In the genomic region with DNA sequence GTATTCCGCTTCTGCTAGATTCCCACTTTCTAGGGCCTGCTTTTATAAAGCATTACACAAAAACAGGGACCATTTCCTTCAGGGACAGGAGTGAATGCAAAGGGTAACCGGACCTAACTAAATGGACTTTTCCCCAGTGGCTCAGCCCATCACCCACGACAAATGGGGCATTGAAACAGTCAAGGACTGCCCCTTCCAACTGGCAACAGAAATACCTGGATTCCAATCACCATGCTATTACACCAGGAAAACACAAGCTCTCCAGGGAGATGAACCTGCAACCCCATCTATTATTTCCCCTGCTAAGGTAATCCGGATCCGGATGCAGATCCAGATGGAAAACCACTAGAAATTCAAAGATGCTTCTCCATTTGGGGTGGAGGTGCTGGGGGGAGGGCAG, we compare ENCODE assay signal across 8 cellular contexts. TPM values are rescaled to one million over a fixed set of nuclear protein-coding genes. Genes with fewer than 3 reads are reported as not detected.
DNase-seq lines count a peak whose midpoint lies in the region; ATAC-seq and TF ChIP-seq lines count a peak whose summit lies in the region.

No MANE protein-coding gene starts in this region.

- DNase-seq in mammary epithelial cell = no peak
- no peak for DNase-seq in activated CD4-positive, alpha-beta T cell treated with anti-CD3 and anti-CD28 coated beads for 1 hour

- H3K9me3 ChIP-seq in BLaER1 (no peaks in the 10 kb centered on the region), HUES48 (ENCODE audit: control insufficient read depth, insufficient read depth, low read length) (no peaks in the 10 kb centered on the region), mammary epithelial cell (replicated peaks; ENCODE audit: insufficient read depth, low read length) (no peaks in the 10 kb centered on the region), muscle layer of colon (ENCODE audit: low read length) (no peaks in the 10 kb centered on the region)

- peak overlapping the region; percentile 95 for H3K4me3 ChIP-seq in BLaER1
- peak overlapping the region; percentile 83 for H3K4me3 ChIP-seq in HUES48 (ENCODE audit: low read depth, low read length)
- H3K4me3 ChIP-seq in mammary epithelial cell (replicated peaks in 1 of 3; ENCODE audit: insufficient read depth in 1 of 3, low read depth in 2 of 3, low read length in 3 of 3) = peak overlapping the region; percentile 71 to 93 (median 89)
- H3K4me3 ChIP-seq in muscle layer of colon (ENCODE audit: low read depth in 1 of 2, low read length in 2 of 2) = peak overlapping the region; percentile 91 to 96

- H3K79me2 ChIP-seq in mammary epithelial cell (ENCODE audit: insufficient read depth, low read length) = peaks cover 59% of the 10 kb centered on the region

- no TSS peak for BruUV-seq in mammary epithelial cell (replicated peaks; lab: Mats Ljungman, UMichigan)

- intact Hi-C loops in mammary epithelial cell (cut with micrococcal nuclease) = no loop called here

- H4K20me1 ChIP-seq in BLaER1 (peaks cover 41% of the 10 kb centered on the region), mammary epithelial cell (ENCODE audit: insufficient read depth, low read length) (no peaks in the 10 kb centered on the region)

- H3K36me3 ChIP-seq in BLaER1 = peaks cover 8% of the 10 kb centered on the region; the same call in 1 of the 2 replicates
- peaks cover 22% of the 10 kb centered on the region; the same call in 1 of the 2 replicates for H3K36me3 ChIP-seq in HUES48 (ENCODE audit: control insufficient read depth, insufficient read depth, low read length)
- peaks cover 5% of the 10 kb centered on the region for H3K36me3 ChIP-seq in mammary epithelial cell (ENCODE audit: insufficient read depth, low read length)
- no peaks in the 10 kb centered on the region for H3K36me3 ChIP-seq in muscle layer of colon (ENCODE audit: insufficient read depth, low read length)

- in situ Hi-C loops in mammary epithelial cell (cut with MboI; ENCODE audit: low sequenced_read_pairs in 2 of 2) = loop anchor here (5.0 to 25.0 kb wide), 4 partner anchors 187 to 345 kb away; a partner anchor contains a TSS

- peaks cover 79% of the 10 kb centered on the region for H3K4me1 ChIP-seq in BLaER1
- H3K4me1 ChIP-seq in HUES48 (ENCODE audit: control insufficient read depth, insufficient read depth, low read length) = peaks cover 5% of the 10 kb centered on the region
- H3K4me1 ChIP-seq in mammary epithelial cell (ENCODE audit: insufficient read depth, low read length) = peaks cover 6% of the 10 kb centered on the region
- peaks cover 22% of the 10 kb centered on the region for H3K4me1 ChIP-seq in muscle layer of colon (ENCODE audit: insufficient read depth, low read length)

- peak overlapping the region; percentile 96 for H2AFZ ChIP-seq in mammary epithelial cell (ENCODE audit: low read depth, low read length)

- TF ChIP-seq CTCF in mammary epithelial cell (conservative IDR thresholded peaks at IDR 0.05 in 1 of 2, IDR thresholded peaks at IDR 0.05 in 1 of 2; ENCODE audit: extremely low read depth in 1 of 2, insufficient read depth in 1 of 2, low read depth in 1 of 2, low read length in 2 of 2) = no peak

- peak overlapping the region; percentile 90 for H3K27ac ChIP-seq in BLaER1
- H3K27ac ChIP-seq in HUES48 (ENCODE audit: low read depth, low read length) = peak overlapping the region; percentile 83
- peak overlapping the region; percentile 72 for H3K27ac ChIP-seq in mammary epithelial cell (ENCODE audit: insufficient read depth, low read depth, low read length)
- H3K27ac ChIP-seq in muscle layer of colon (ENCODE audit: low read depth, low read length) = peak overlapping the region; percentile 94

- ATAC-seq in HG02970 (IDR thresholded peaks at IDR 0.05; ENCODE audit: low FRiP score, unreplicated experiment) (no peak), GM18867 (IDR thresholded peaks at IDR 0.05; ENCODE audit: unreplicated experiment) (no peak), GM18861 (IDR thresholded peaks at IDR 0.05; ENCODE audit: unreplicated experiment) (no peak)

- H3K27me3 ChIP-seq in BLaER1 = no peaks in the 10 kb centered on the region
- H3K27me3 ChIP-seq in HUES48 (ENCODE audit: control insufficient read depth, insufficient read depth, low read length) = no peaks in the 10 kb centered on the region
- no peaks in the 10 kb centered on the region for H3K27me3 ChIP-seq in mammary epithelial cell (ENCODE audit: insufficient read depth, low read length)
- H3K27me3 ChIP-seq in muscle layer of colon (ENCODE audit: control insufficient read depth in 1 of 2, insufficient read depth in 2 of 2, low read length in 2 of 2) = no peaks in the 10 kb centered on the region

- H3K4me2 ChIP-seq in BLaER1 (peak overlapping the region; percentile 98), mammary epithelial cell (ENCODE audit: insufficient read depth, low read depth, low read length) (peak overlapping the region; percentile 72)

- CTCF ChIA-PET in mammary epithelial cell (lab: Charles Lee; ENCODE audit: low non-redundant PET) = no interaction called here

- dilution Hi-C loops in mammary epithelial cell (cut with HindIII; ENCODE audit: low sequenced_read_pairs) = loop anchor here (5.0 to 25.0 kb wide), 3 partner anchors 35 to 395 kb away; a partner anchor contains a TSS

- 25% methylated on average over 4 of the region's 5 CpGs for WGBS in mammary epithelial cell (ENCODE audit: low coverage, missing lambda C conversion rate)

- H3K9ac ChIP-seq in BLaER1 = peak overlapping the region; percentile 94
- peak overlapping the region; percentile 73; the same call in 1 of the 2 replicates for H3K9ac ChIP-seq in HUES48 (ENCODE audit: low read depth, low read length)
- H3K9ac ChIP-seq in mammary epithelial cell (ENCODE audit: insufficient read depth, low read length) = peak overlapping the region; percentile 86
- peak overlapping the region; percentile 66 for H3K9ac ChIP-seq in muscle layer of colon (ENCODE audit: low read length)

RNA-seq across cellular contexts. Expression of a gene that starts 1.0 kb away (rescaled TPM):
- total RNA-seq in mammary epithelial cell = 10 to 100 TPM; 23.2 to 30.2 TPM
- 6.5 TPM for polyA plus RNA-seq in mammary epithelial cell
- 35.0 TPM for polyA minus RNA-seq in mammary epithelial cell

RNA-seq across cellular contexts. Expression of a gene that starts 1.3 kb away (rescaled TPM):
- 10 to 100 TPM; 11.5 to 20.5 TPM for total RNA-seq in mammary epithelial cell
- 16.0 TPM for polyA plus RNA-seq in mammary epithelial cell
- 7.3 TPM for polyA minus RNA-seq in mammary epithelial cell

RNA-seq across cellular contexts. Expression of a gene that starts 39.7 kb away (rescaled TPM):
- total RNA-seq in mammary epithelial cell = 100 to 1,000 TPM; 147 to 222 TPM
- polyA plus RNA-seq in mammary epithelial cell = 226 TPM
- polyA minus RNA-seq in mammary epithelial cell = 73.5 TPM
